ENCODE assay signal across 8 cellular contexts in genomic region chr5:10761842-10762165, GRCh38.
DNase-seq lines count a peak whose midpoint lies in the region.

No MANE protein-coding gene starts in this region.

- peaks cover 0 to 3% of the 10 kb centered on the region in 2 donors for H3K36me3 ChIP-seq in mucosa of rectum (ENCODE audit: control insufficient read depth in 2 of 2, insufficient read depth in 2 of 2, low read length in 2 of 2)

- H3K27ac ChIP-seq in caudate nucleus (ENCODE audit: low read depth, low read length): peak overlapping the region; percentile 92
- H3K27ac ChIP-seq in mucosa of rectum (ENCODE audit: low read depth in 2 of 2, low read length in 2 of 2): peak overlapping the region; percentile 79 to 92

- H3K9me3 ChIP-seq in mucosa of rectum (ENCODE audit: control insufficient read depth in 2 of 2, low read length in 2 of 2): no peaks in the 10 kb centered on the region

- peak overlapping the region; percentile 86 for H3K9ac ChIP-seq in mucosa of rectum (ENCODE audit: low read depth in 1 of 2, low read length in 2 of 2)

- H3K4me3 ChIP-seq in mucosa of rectum (ENCODE audit: low read length in 2 of 2): peak overlapping the region; percentile 73 to 74

- peak; percentile 64 for DNase-seq in SIG-M5 treated with dmso at 0.1 percent for 504 hours (lab: John Stamatoyannopoulos, UW; ENCODE audit: unreplicated experiment)
- DNase-seq in SIG-M5 (lab: John Stamatoyannopoulos, UW): no peak
- peak; percentile 43 to 72 for DNase-seq in Kasumi-1 (lab: John Stamatoyannopoulos, UW)
- peak in 1 of 61 donors; percentile 54 for DNase-seq in caudate nucleus (lab: John Stamatoyannopoulos, UW)
- no peak for DNase-seq in GM03348 (ENCODE audit: low spot score)
- no peak for DNase-seq in NCI-H446 treated with DMSO at 0.1 percent for 48 hours (lab: John Stamatoyannopoulos, UW)
- DNase-seq in NK-92 (lab: John Stamatoyannopoulos, UW; ENCODE audit: unreplicated experiment): no peak

- no peaks in the 10 kb centered on the region for H3K27me3 ChIP-seq in mucosa of rectum (ENCODE audit: control insufficient read depth in 2 of 2, insufficient read depth in 2 of 2, low read length in 2 of 2)

- H3K4me1 ChIP-seq in mucosa of rectum (ENCODE audit: control insufficient read depth in 2 of 2, insufficient read depth in 2 of 2, low read length in 2 of 2): peaks cover 19 to 23% of the 10 kb centered on the region in 2 donors

Comparison
In these comparisons a context has a peak if more than half of its experiments do, and no peak if none do; other contexts are left out.
1. DNase-seq: peak in SIG-M5 treated with dmso at 0.1 percent for 504 hours (single experiment) and Kasumi-1 (2 of 2); none in SIG-M5 (single experiment), GM03348 (single experiment), NCI-H446 treated with DMSO at 0.1 percent for 48 hours (single experiment) and NK-92 (single experiment).